In genomic region chr10:72316386-72316700, GRCh38 we compare ENCODE assay signal across 1 cellular context.
A peak's percentile ranks its signal among the peaks of the same experiment; 100 is the strongest.
TF ChIP-seq lines count a peak whose summit lies in the region.

No MANE protein-coding gene starts in this region.

TF ChIP-seq in K562, 482 proteins besides CTCF, POLR2A, EP300 and RAD21 (continued from another document):
- TF ChIP-seq, protein P1, sequence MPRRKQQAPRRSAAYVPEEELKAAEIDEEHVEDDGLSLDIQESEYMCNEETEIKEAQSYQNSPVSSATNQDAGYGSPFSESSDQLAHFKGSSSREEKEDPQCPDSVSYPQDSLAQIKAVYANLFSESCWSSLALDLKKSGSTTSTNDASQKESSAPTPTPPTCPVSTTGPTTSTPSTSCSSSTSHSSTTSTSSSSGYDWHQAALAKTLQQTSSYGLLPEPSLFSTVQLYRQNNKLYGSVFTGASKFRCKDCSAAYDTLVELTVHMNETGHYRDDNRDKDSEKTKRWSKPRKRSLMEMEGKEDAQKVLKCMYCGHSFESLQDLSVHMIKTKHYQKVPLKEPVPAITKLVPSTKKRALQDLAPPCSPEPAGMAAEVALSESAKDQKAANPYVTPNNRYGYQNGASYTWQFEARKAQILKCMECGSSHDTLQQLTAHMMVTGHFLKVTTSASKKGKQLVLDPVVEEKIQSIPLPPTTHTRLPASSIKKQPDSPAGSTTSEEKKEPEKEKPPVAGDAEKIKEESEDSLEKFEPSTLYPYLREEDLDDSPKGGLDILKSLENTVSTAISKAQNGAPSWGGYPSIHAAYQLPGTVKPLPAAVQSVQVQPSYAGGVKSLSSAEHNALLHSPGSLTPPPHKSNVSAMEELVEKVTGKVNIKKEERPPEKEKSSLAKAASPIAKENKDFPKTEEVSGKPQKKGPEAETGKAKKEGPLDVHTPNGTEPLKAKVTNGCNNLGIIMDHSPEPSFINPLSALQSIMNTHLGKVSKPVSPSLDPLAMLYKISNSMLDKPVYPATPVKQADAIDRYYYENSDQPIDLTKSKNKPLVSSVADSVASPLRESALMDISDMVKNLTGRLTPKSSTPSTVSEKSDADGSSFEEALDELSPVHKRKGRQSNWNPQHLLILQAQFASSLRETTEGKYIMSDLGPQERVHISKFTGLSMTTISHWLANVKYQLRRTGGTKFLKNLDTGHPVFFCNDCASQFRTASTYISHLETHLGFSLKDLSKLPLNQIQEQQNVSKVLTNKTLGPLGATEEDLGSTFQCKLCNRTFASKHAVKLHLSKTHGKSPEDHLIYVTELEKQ (CRISPR knock-in tag; IDR thresholded peaks at IDR 0.05): 0 out of 2 replicates have a peak, but pooled peaks have one; percentile 41
- TF ChIP-seq, protein P2, sequence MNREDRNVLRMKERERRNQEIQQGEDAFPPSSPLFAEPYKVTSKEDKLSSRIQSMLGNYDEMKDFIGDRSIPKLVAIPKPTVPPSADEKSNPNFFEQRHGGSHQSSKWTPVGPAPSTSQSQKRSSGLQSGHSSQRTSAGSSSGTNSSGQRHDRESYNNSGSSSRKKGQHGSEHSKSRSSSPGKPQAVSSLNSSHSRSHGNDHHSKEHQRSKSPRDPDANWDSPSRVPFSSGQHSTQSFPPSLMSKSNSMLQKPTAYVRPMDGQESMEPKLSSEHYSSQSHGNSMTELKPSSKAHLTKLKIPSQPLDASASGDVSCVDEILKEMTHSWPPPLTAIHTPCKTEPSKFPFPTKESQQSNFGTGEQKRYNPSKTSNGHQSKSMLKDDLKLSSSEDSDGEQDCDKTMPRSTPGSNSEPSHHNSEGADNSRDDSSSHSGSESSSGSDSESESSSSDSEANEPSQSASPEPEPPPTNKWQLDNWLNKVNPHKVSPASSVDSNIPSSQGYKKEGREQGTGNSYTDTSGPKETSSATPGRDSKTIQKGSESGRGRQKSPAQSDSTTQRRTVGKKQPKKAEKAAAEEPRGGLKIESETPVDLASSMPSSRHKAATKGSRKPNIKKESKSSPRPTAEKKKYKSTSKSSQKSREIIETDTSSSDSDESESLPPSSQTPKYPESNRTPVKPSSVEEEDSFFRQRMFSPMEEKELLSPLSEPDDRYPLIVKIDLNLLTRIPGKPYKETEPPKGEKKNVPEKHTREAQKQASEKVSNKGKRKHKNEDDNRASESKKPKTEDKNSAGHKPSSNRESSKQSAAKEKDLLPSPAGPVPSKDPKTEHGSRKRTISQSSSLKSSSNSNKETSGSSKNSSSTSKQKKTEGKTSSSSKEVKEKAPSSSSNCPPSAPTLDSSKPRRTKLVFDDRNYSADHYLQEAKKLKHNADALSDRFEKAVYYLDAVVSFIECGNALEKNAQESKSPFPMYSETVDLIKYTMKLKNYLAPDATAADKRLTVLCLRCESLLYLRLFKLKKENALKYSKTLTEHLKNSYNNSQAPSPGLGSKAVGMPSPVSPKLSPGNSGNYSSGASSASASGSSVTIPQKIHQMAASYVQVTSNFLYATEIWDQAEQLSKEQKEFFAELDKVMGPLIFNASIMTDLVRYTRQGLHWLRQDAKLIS (CRISPR knock-in tag; IDR thresholded peaks at IDR 0.05): no peak
- 0 out of 2 replicates have a peak, but pooled peaks have one; percentile 4 for TF ChIP-seq SIN3B (IDR thresholded peaks at IDR 0.05; ENCODE audit: low read depth)
- TF ChIP-seq, protein P3, sequence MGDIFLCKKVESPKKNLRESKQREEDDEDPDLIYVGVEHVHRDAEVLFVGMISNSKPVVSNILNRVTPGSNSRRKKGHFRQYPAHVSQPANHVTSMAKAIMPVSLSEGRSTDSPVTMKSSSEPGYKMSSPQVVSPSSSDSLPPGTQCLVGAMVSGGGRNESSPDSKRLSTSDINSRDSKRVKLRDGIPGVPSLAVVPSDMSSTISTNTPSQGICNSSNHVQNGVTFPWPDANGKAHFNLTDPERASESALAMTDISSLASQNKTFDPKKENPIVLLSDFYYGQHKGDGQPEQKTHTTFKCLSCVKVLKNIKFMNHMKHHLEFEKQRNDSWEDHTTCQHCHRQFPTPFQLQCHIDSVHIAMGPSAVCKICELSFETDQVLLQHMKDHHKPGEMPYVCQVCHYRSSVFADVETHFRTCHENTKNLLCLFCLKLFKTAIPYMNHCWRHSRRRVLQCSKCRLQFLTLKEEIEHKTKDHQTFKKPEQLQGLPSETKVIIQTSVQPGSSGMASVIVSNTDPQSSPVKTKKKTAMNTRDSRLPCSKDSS (IDR thresholded peaks at IDR 0.05; ENCODE audit: low read depth, partially characterized antibody): no peak
- TF ChIP-seq NFE2L1 (tag; IDR thresholded peaks at IDR 0.05; ENCODE audit: borderline replicate concordance, low read depth): 0 out of 2 replicates have a peak, but pooled peaks have one; percentile 1
- TF ChIP-seq KLF6 (CRISPR knock-in tag; IDR thresholded peaks at IDR 0.05; ENCODE audit: borderline replicate concordance): 0 out of 2 replicates have a peak, but pooled peaks have one; percentile 40
- TF ChIP-seq, protein P4, sequence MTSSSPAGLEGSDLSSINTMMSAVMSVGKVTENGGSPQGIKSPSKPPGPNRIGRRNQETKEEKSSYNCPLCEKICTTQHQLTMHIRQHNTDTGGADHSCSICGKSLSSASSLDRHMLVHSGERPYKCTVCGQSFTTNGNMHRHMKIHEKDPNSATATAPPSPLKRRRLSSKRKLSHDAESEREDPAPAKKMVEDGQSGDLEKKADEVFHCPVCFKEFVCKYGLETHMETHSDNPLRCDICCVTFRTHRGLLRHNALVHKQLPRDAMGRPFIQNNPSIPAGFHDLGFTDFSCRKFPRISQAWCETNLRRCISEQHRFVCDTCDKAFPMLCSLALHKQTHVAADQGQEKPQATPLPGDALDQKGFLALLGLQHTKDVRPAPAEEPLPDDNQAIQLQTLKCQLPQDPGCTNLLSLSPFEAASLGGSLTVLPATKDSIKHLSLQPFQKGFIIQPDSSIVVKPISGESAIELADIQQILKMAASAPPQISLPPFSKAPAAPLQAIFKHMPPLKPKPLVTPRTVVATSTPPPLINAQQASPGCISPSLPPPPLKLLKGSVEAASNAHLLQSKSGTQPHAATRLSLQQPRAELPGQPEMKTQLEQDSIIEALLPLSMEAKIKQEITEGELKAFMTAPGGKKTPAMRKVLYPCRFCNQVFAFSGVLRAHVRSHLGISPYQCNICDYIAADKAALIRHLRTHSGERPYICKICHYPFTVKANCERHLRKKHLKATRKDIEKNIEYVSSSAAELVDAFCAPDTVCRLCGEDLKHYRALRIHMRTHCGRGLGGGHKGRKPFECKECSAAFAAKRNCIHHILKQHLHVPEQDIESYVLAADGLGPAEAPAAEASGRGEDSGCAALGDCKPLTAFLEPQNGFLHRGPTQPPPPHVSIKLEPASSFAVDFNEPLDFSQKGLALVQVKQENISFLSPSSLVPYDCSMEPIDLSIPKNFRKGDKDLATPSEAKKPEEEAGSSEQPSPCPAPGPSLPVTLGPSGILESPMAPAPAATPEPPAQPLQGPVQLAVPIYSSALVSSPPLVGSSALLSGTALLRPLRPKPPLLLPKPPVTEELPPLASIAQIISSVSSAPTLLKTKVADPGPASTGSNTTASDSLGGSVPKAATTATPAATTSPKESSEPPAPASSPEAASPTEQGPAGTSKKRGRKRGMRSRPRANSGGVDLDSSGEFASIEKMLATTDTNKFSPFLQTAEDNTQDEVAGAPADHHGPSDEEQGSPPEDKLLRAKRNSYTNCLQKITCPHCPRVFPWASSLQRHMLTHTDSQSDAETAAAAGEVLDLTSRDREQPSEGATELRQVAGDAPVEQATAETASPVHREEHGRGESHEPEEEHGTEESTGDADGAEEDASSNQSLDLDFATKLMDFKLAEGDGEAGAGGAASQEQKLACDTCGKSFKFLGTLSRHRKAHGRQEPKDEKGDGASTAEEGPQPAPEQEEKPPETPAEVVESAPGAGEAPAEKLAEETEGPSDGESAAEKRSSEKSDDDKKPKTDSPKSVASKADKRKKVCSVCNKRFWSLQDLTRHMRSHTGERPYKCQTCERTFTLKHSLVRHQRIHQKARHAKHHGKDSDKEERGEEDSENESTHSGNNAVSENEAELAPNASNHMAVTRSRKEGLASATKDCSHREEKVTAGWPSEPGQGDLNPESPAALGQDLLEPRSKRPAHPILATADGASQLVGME (CRISPR knock-in tag; IDR thresholded peaks at IDR 0.05): peak; percentile 50; the same call in 1 of the 2 replicates
- 0 out of 2 replicates have a peak, but pooled peaks have one; percentile 7 for TF ChIP-seq NFE2 (IDR thresholded peaks at IDR 0.05; ENCODE audit: low read depth)
- peak; percentile 69 for TF ChIP-seq NR2C1 (IDR thresholded peaks at IDR 0.05)
- TF ChIP-seq NR2C1 (tag; IDR thresholded peaks at IDR 0.05): peak; percentile 70
- TF ChIP-seq ZNF395 (CRISPR knock-in tag; IDR thresholded peaks at IDR 0.05): peak; percentile 30; the same call in 1 of the 2 replicates
- 0 out of 2 replicates have a peak, but pooled peaks have one; percentile 26 for TF ChIP-seq ERF (CRISPR knock-in tag; IDR thresholded peaks at IDR 0.05)
- no peak for TF ChIP-seq ZNF57 (CRISPR knock-in tag; IDR thresholded peaks at IDR 0.05)
- peak; percentile 52; the same call in 1 of the 2 replicates for TF ChIP-seq ELF2 (CRISPR knock-in tag; IDR thresholded peaks at IDR 0.05)
- peak; percentile 19; the same call in 1 of the 2 replicates for TF ChIP-seq NR2C2 (CRISPR knock-in tag; IDR thresholded peaks at IDR 0.05)
- 0 out of 2 replicates have a peak, but pooled peaks have one; percentile 34 for TF ChIP-seq NR2C2 (tag; IDR thresholded peaks at IDR 0.05)
